20 cellular contexts compared by ENCODE assay signal in the genomic region with DNA sequence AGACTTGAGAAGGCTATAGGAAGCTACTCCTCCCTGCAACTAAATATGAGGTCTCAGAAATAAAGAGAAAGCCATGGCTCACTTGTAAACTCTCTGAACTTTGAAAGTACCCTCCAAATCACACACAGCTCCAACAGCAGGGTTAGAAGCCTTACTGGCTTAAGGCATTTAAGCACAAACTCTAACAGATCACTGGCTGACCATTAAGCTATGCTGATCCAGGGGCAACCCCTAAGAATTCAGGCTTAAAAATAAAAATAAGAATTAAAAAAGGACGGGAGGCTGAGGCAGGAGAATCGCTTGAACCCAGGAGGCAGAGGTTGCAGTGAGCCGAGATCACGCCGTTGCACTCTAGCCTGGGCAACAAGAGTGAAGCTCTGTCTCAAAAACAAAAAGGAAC. TPM values are rescaled to one million over a fixed set of nuclear protein-coding genes. Genes with fewer than 3 reads are reported as not detected.
DNase-seq lines count a peak whose midpoint lies in the region; ATAC-seq, FAIRE-seq and TF ChIP-seq lines count a peak whose summit lies in the region.
"Had no signal": no experiment of that assay in that cellular context is flagged by ENCODE, and none has a peak within 500 bp of the region (broad histone marks: within the 10 kb centered on the region; RNA-seq: fewer than 3 reads in every experiment).

No MANE protein-coding gene starts in this region.

- H3K4me3 Mint-ChIP-seq in activated CD4-positive, alpha-beta T cell treated with anti-CD3 and anti-CD28 coated beads for 36 hours = peak overlapping the region; percentile 49
- H3K4me3 Mint-ChIP-seq: activated CD8-positive, alpha-beta memory T cell treated with anti-CD3 and anti-CD28 coated beads, Interleukin-2, amount 10 ng/mL, durations not matched to agents 7 days and 5 days had no signal

- TF ChIP-seq EP300 in GM12878 (IDR thresholded peaks at IDR 0.05; ENCODE audit: borderline replicate concordance in 1 of 2, control insufficient read depth in 1 of 2, low read depth in 2 of 2, low read length in 2 of 2) (no peak), sigmoid colon (IDR thresholded peaks at IDR 0.05) (no peak)

- CTCF ChIA-PET in activated CD4-positive, alpha-beta T cell treated with anti-CD3 and anti-CD28 coated beads for 36 hours (lab: Charles Lee) = interaction anchor here (0.8 to 4.3 kb wide), 11 partner anchors 11 to 34 kb away, joined by 3 to 39 read pairs (median 7); no protein-coding TSS in a partner anchor
- CTCF ChIA-PET in GM12878 (lab: Yijun Ruan, JAX) = interaction anchor here (0.8 to 3.7 kb wide), 11 partner anchors 9 to 86 kb away, joined by 3 to 23 read pairs (median 6); no protein-coding TSS in a partner anchor

- H3K27me3 Mint-ChIP-seq in activated CD4-positive, alpha-beta T cell treated with anti-CD3 and anti-CD28 coated beads for 36 hours = no peaks in the 10 kb centered on the region
- H3K27me3 Mint-ChIP-seq: activated CD8-positive, alpha-beta memory T cell treated with anti-CD3 and anti-CD28 coated beads, Interleukin-2, amount 10 ng/mL, durations not matched to agents 7 days and 5 days had no signal

- H3K27me3 ChIP-seq in HUES48 (ENCODE audit: control insufficient read depth, insufficient read depth, low read length) (no peaks in the 10 kb centered on the region), GM12878 (replicated peaks in 1 of 2; ENCODE audit: control insufficient read depth in 2 of 2, insufficient read depth in 2 of 2, low read length in 1 of 2) (no peaks in the 10 kb centered on the region), neuron (ENCODE audit: insufficient read depth, low read length) (no peaks in the 10 kb centered on the region), sigmoid colon (no peaks in the 10 kb centered on the region)
- H3K27me3 ChIP-seq: adrenal gland had no signal

- in situ Hi-C loops in GM12878 (cut with MboI) = no loop called here

- H3K4me3 ChIP-seq in HUES48 (ENCODE audit: low read depth, low read length) (no peak overlapping the region), GM12878 (no peak overlapping the region), neuron (ENCODE audit: low read length) (no peak overlapping the region), sigmoid colon (no peak overlapping the region)
- H3K4me3 ChIP-seq: adrenal gland, prostate gland had no signal

- H3K27ac ChIP-seq in HUES48 (ENCODE audit: low read depth, low read length) = peak overlapping the region; percentile 42
- H3K27ac ChIP-seq in GM12878 (ENCODE audit: control insufficient read depth, insufficient read depth) = peak overlapping the region; percentile 23
- no peak overlapping the region for H3K27ac ChIP-seq in sigmoid colon
- H3K27ac ChIP-seq: adrenal gland, prostate gland had no signal

- H3K9ac ChIP-seq in HUES48 (ENCODE audit: low read depth, low read length) (no peak overlapping the region), GM12878 (ENCODE audit: control insufficient read depth, insufficient read depth, low read length) (no peak overlapping the region)

- H3K36me3 Mint-ChIP-seq in activated CD4-positive, alpha-beta T cell treated with anti-CD3 and anti-CD28 coated beads for 36 hours (ENCODE audit: low read depth) = peaks cover 2% of the 10 kb centered on the region

- peaks cover 16% of the 10 kb centered on the region for H3K4me1 ChIP-seq in HUES48 (ENCODE audit: control insufficient read depth, insufficient read depth, low read length)
- H3K4me1 ChIP-seq in GM12878 (ENCODE audit: control insufficient read depth, insufficient read depth, low read length) = peaks cover 53% of the 10 kb centered on the region
- peaks cover 9% of the 10 kb centered on the region for H3K4me1 ChIP-seq in neuron (ENCODE audit: insufficient read depth, low read length)
- H3K4me1 ChIP-seq in sigmoid colon = peaks cover 0 to 4% (median 1%) of the 10 kb centered on the region in 4 donors
- H3K4me1 ChIP-seq: adrenal gland, prostate gland had no signal

- no peak for FAIRE-seq in GM12878 (lab: Jason Lieb, UNC)
- FAIRE-seq: A204.1, islet of Langerhans, TTC549 had no signal

- RAD21 ChIA-PET in GM12878 (lab: Charles Lee; ENCODE audit: unreplicated experiment) = interaction anchor here (0.5 to 3.4 kb wide), 3 partner anchors 14 to 22 kb away, joined by 3 to 30 read pairs (median 3); no protein-coding TSS in a partner anchor

- H3K4me2 ChIP-seq in GM12878 (ENCODE audit: control insufficient read depth, insufficient read depth) = no peak overlapping the region

- peak; percentile 3 for DNase-seq in activated CD4-positive, alpha-beta T cell treated with anti-CD3 and anti-CD28 coated beads for 36 hours
- DNase-seq in activated CD4-positive, alpha-beta T cell treated with anti-CD3 and anti-CD28 coated beads, Interleukin-2, amount 50 U/mL, for 4 hours = no peak
- no peak for DNase-seq in GM12878 (ENCODE audit: low read depth, low spot score)
- DNase-seq in NCI-H2227 (lab: John Stamatoyannopoulos, UW; ENCODE audit: unreplicated experiment) = no peak
- no peak for DNase-seq in sigmoid colon
- DNase-seq: activated CD8-positive, alpha-beta memory T cell treated with anti-CD3 and anti-CD28 coated beads, Interleukin-2, amount 10 ng/mL, durations not matched to agents 7 days and 5 days; glutamatergic neuron; GOT3; NCI-H1092 treated with DMSO at 0.1 percent for 48 hours; NCI-H2227 treated with DMSO at 0.1 percent for 48 hours; SHP77; substantia nigra had no signal

- no TSS peak for BruUV-seq in GM12878 (replicated peaks; lab: Mats Ljungman, UMichigan)

- intact Hi-C loops in activated CD4-positive, alpha-beta T cell treated with anti-CD3 and anti-CD28 coated beads for 36 hours (cut with DNase I, micrococcal nuclease) = loop anchor here in 1 of 2 experiments (10.0 kb wide), 1 partner anchor 1064 kb away; the partner anchor contains the start of genes LTA and TNF
- intact Hi-C loops in GM12878 (cut with micrococcal nuclease; ENCODE audit: unreplicated experiment) (no loop called here), sigmoid colon (cut with DNase I) (no loop called here)

- H3K9me3 Mint-ChIP-seq in activated CD4-positive, alpha-beta T cell treated with anti-CD3 and anti-CD28 coated beads for 36 hours (ENCODE audit: low read depth) = no peaks in the 10 kb centered on the region

- no peaks in the 10 kb centered on the region for H4K20me1 ChIP-seq in GM12878 (ENCODE audit: control insufficient read depth, insufficient read depth)

- TF ChIP-seq RAD21 in GM12878 (IDR thresholded peaks at IDR 0.05; ENCODE audit: insufficient read depth, low read depth, low read length) = no peak

- H3K36me3 ChIP-seq in HUES48 (ENCODE audit: control insufficient read depth, insufficient read depth, low read length) (no peaks in the 10 kb centered on the region), GM12878 (ENCODE audit: control insufficient read depth in 2 of 2, insufficient read depth in 2 of 2, low read length in 1 of 2) (no peaks in the 10 kb centered on the region), neuron (ENCODE audit: insufficient read depth, low read length) (no peaks in the 10 kb centered on the region), sigmoid colon (no peaks in the 10 kb centered on the region)
- H3K36me3 ChIP-seq: adrenal gland, prostate gland had no signal

- H3K9me3 ChIP-seq in HUES48 (ENCODE audit: control insufficient read depth, insufficient read depth, low read length) (no peaks in the 10 kb centered on the region), GM12878 (replicated peaks; ENCODE audit: control insufficient read depth, insufficient read depth, low read length) (no peaks in the 10 kb centered on the region), neuron (ENCODE audit: low read length) (no peaks in the 10 kb centered on the region), sigmoid colon (no peaks in the 10 kb centered on the region)
- H3K9me3 ChIP-seq: adrenal gland, prostate gland had no signal

- TF ChIP-seq POLR2A in GM12878 (IDR thresholded peaks at IDR 0.05; ENCODE audit: low read depth, low read length) = no peak
- no peak for TF ChIP-seq POLR2A in sigmoid colon (IDR thresholded peaks at IDR 0.05)

- peak overlapping the region; percentile 72 for H3K27ac Mint-ChIP-seq in activated CD4-positive, alpha-beta T cell treated with anti-CD3 and anti-CD28 coated beads for 36 hours

- no peaks in the 10 kb centered on the region for H3K79me2 ChIP-seq in GM12878 (ENCODE audit: control insufficient read depth, insufficient read depth, low read length)

- no peak for ATAC-seq in activated CD4-positive, alpha-beta T cell treated with anti-CD3 and anti-CD28 coated beads for 36 hours
- ATAC-seq in GM12878 = no peak
- no peak for ATAC-seq in HG02852 (IDR thresholded peaks at IDR 0.05; ENCODE audit: unreplicated experiment)
- ATAC-seq: activated CD8-positive, alpha-beta memory T cell treated with anti-CD3 and anti-CD28 coated beads, Interleukin-2, amount 10 ng/mL, durations not matched to agents 7 days and 5 days had no signal

- 52% methylated on average over 5 of the region's 5 CpGs for WGBS in GM12878 (ENCODE audit: insufficient coverage, insufficient replicate concordance, low lambda C conversion rate, missing lambda C conversion rate)
- 65 to 86% methylated on average over 5 of the region's 5 CpGs for WGBS in sigmoid colon, 2 donors

- H3K4me1 Mint-ChIP-seq in activated CD4-positive, alpha-beta T cell treated with anti-CD3 and anti-CD28 coated beads for 36 hours = peaks cover 73% of the 10 kb centered on the region

- TF ChIP-seq CTCF in GM12878 (IDR thresholded peaks at IDR 0.05 in 2 of 3, conservative IDR thresholded peaks at IDR 0.05 in 1 of 3; ENCODE audit: control insufficient read depth in 2 of 3, extremely low read depth in 1 of 3, insufficient read depth in 1 of 3, low read depth in 3 of 3, low read length in 3 of 3) (no peak), sigmoid colon (IDR thresholded peaks at IDR 0.05) (no peak)

- POLR2A ChIA-PET in activated CD4-positive, alpha-beta T cell treated with anti-CD3 and anti-CD28 coated beads for 36 hours (lab: Charles Lee) = interaction anchor here (0.7 to 2.1 kb wide), 4 partner anchors 11 to 21 kb away, joined by 3 to 6 read pairs (median 3); no protein-coding TSS in a partner anchor
- POLR2A ChIA-PET in GM12878 (lab: Charles Lee) = interaction anchor here (0.5 to 2.9 kb wide), 7 partner anchors 10 to 60 kb away, joined by 4 to 16 read pairs (median 5); partner anchors contain the start of gene ABCF1

- H2AFZ ChIP-seq in GM12878 (ENCODE audit: control insufficient read depth, low read depth, low read length) (peak overlapping the region; percentile 22), neuron (ENCODE audit: low read depth, low read length) (peak overlapping the region; percentile 9)

- SMC1A ChIA-PET in GM12878 (lab: Charles Lee; ENCODE audit: uncharacterized antibody, unreplicated experiment) = interaction anchor here (0.8 to 5.1 kb wide), 4 partner anchors 10 to 19 kb away, joined by 3 to 71 read pairs (median 10); no protein-coding TSS in a partner anchor

RNA-seq across cellular contexts. Expression of gene HLA-E, which starts 21.8 kb away (rescaled TPM):
- 100 to 1,000 TPM; 451 to 502 TPM for total RNA-seq in activated CD4-positive, alpha-beta T cell treated with anti-CD3 and anti-CD28 coated beads for 36 hours
- total RNA-seq in GM12878 (2013; cell fraction: nucleolus; rRNA removed) = 370 and 377 TPM in 2 replicates
- total RNA-seq in GM12878 (2014; rRNA removed) (483 and 499 TPM in 2 replicates), GM12878 (2014; rRNA removed; fragmentation: Illumina TruSeq; extraction: Trizol) (262 and 265 TPM in 2 replicates), GM12878 (2021) (390 and 409 TPM in 2 replicates), sigmoid colon (100 to 1,000 TPM; 323 to 462 (median 387) TPM)
- polyA plus RNA-seq in GM12878 (2011; ENCODE audit: low read depth) = 300 TPM
- polyA plus RNA-seq in GM12878 (2011; rRNA removed) (259 and 321 TPM in 2 replicates), GM12878 (2014; fragmentation: Illumina TruSeq; extraction: Trizol) (157 and 256 TPM in 2 replicates), GM12878 (2014; fragmentation: Nextera tagmentation; extraction: Ambion mirVana) (10 to 100 TPM; 35.1 to 62.3 TPM), GM12878 (2014; rRNA removed) (480 and 510 TPM in 2 replicates), GM12878 (2016; fragmentation: Nextera tagmentation; extraction: Ambion mirVana) (100 to 1,000 TPM; 251 to 272 TPM), sigmoid colon (100 to 1,000 TPM; 139 to 753 (median 181) TPM)
- 371 and 460 TPM in 2 replicates for polyA plus RNA-seq in GM12878 (2011; cell fraction: cytosol; rRNA removed)
- 254 and 282 TPM in 2 replicates for polyA plus RNA-seq in GM12878 (2011; cell fraction: nucleus; rRNA removed)
- polyA plus RNA-seq in GM12878 (2012) = 497 and 532 TPM in 2 replicates
- 217 and 352 TPM in 2 replicates for polyA minus RNA-seq in GM12878 (2011; rRNA and poly(A)+ RNA removed)
- polyA minus RNA-seq in GM12878 (2011; cell fraction: cytosol; rRNA and poly(A)+ RNA removed) = 109 and 129 TPM in 2 replicates
- polyA minus RNA-seq in GM12878 (2011; cell fraction: nucleus; rRNA and poly(A)+ RNA removed) = 98.8 and 156 TPM in 2 replicates

RNA-seq across cellular contexts. Expression of gene GNL1, which starts 45.1 kb away (rescaled TPM):
- 100 to 1,000 TPM in 1 of 2 experiments, 10 to 100 TPM in 1; 91.3 to 104 TPM for total RNA-seq in activated CD4-positive, alpha-beta T cell treated with anti-CD3 and anti-CD28 coated beads for 36 hours
- 35.1 and 45.9 TPM in 2 replicates for total RNA-seq in GM12878 (2013; cell fraction: nucleolus; rRNA removed)
- 45.4 and 50.2 TPM in 2 replicates for total RNA-seq in GM12878 (2014; rRNA removed)
- 30.6 and 30.7 TPM in 2 replicates for total RNA-seq in GM12878 (2014; rRNA removed; fragmentation: Illumina TruSeq; extraction: Trizol)
- 59.3 and 61.2 TPM in 2 replicates for total RNA-seq in GM12878 (2021)
- 16.8 TPM for polyA plus RNA-seq in GM12878 (2011; ENCODE audit: low read depth)
- 45.1 and 51.4 TPM in 2 replicates for polyA plus RNA-seq in GM12878 (2011; rRNA removed)
- 51.4 and 60.2 TPM in 2 replicates for polyA plus RNA-seq in GM12878 (2011; cell fraction: cytosol; rRNA removed)
- 56.1 and 63.3 TPM in 2 replicates for polyA plus RNA-seq in GM12878 (2011; cell fraction: nucleus; rRNA removed)
- 40.1 and 45.6 TPM in 2 replicates for polyA plus RNA-seq in GM12878 (2012)
- 38.7 and 40.2 TPM in 2 replicates for polyA plus RNA-seq in GM12878 (2014; fragmentation: Illumina TruSeq; extraction: Trizol)
- polyA plus RNA-seq in GM12878 (2014; fragmentation: Nextera tagmentation; extraction: Ambion mirVana) = 1 to 10 TPM in 1 of 2 experiments, under 1 TPM in 1; 0.18 to 1.4 TPM
- polyA plus RNA-seq in GM12878 (2014; rRNA removed) = 40.7 and 45.3 TPM in 2 replicates
- polyA plus RNA-seq in GM12878 (2016; fragmentation: Nextera tagmentation; extraction: Ambion mirVana) = 10 to 100 TPM; 50.6 to 64.5 TPM
- 29.0 and 43.8 TPM in 2 replicates for polyA minus RNA-seq in GM12878 (2011; rRNA and poly(A)+ RNA removed)
- 16.2 and 17.4 TPM in 2 replicates for polyA minus RNA-seq in GM12878 (2011; cell fraction: cytosol; rRNA and poly(A)+ RNA removed)
- polyA minus RNA-seq in GM12878 (2011; cell fraction: nucleus; rRNA and poly(A)+ RNA removed) = 8.5 and 11.2 TPM in 2 replicates
- total RNA-seq in sigmoid colon = 10 to 100 TPM; 31.6 to 36.3 (median 33.7) TPM
- 10 to 100 TPM; 27.7 to 50.6 (median 43.2) TPM for polyA plus RNA-seq in sigmoid colon

RNA-seq across cellular contexts. Expression of gene PRR3, which starts 45.9 kb away (rescaled TPM):
- 10 to 100 TPM; 29.4 to 45.8 TPM for total RNA-seq in activated CD4-positive, alpha-beta T cell treated with anti-CD3 and anti-CD28 coated beads for 36 hours
- total RNA-seq in GM12878 (2013; cell fraction: nucleolus; rRNA removed) = 29.1 and 31.4 TPM in 2 replicates
- total RNA-seq in GM12878 (2014; rRNA removed) = 20.0 and 22.7 TPM in 2 replicates
- total RNA-seq in GM12878 (2014; rRNA removed; fragmentation: Illumina TruSeq; extraction: Trizol) = 18.5 and 19.2 TPM in 2 replicates
- total RNA-seq in GM12878 (2021) = 19.5 and 20.2 TPM in 2 replicates
- 7.4 TPM for polyA plus RNA-seq in GM12878 (2011; ENCODE audit: low read depth)
- 15.7 and 22.9 TPM in 2 replicates for polyA plus RNA-seq in GM12878 (2011; rRNA removed)
- polyA plus RNA-seq in GM12878 (2011; cell fraction: cytosol; rRNA removed) = 23.3 and 27.6 TPM in 2 replicates
- 19.7 and 20.5 TPM in 2 replicates for polyA plus RNA-seq in GM12878 (2011; cell fraction: nucleus; rRNA removed)
- 11.9 and 14.0 TPM in 2 replicates for polyA plus RNA-seq in GM12878 (2012)
- 38.2 and 44.6 TPM in 2 replicates for polyA plus RNA-seq in GM12878 (2014; fragmentation: Illumina TruSeq; extraction: Trizol)
- polyA plus RNA-seq in GM12878 (2014; fragmentation: Nextera tagmentation; extraction: Ambion mirVana) = 10 to 100 TPM; 14.0 to 16.3 TPM
- polyA plus RNA-seq in GM12878 (2014; rRNA removed) = 28.5 and 28.8 TPM in 2 replicates
- polyA plus RNA-seq in GM12878 (2016; fragmentation: Nextera tagmentation; extraction: Ambion mirVana) = 10 to 100 TPM; 18.4 to 20.8 TPM
- polyA minus RNA-seq in GM12878 (2011; rRNA and poly(A)+ RNA removed) = 19.4 and 23.9 TPM in 2 replicates
- polyA minus RNA-seq in GM12878 (2011; cell fraction: cytosol; rRNA and poly(A)+ RNA removed) = 4.7 and 5.3 TPM in 2 replicates
- 7.4 and 13.3 TPM in 2 replicates for polyA minus RNA-seq in GM12878 (2011; cell fraction: nucleus; rRNA and poly(A)+ RNA removed)
- total RNA-seq in sigmoid colon = 10 to 100 TPM in 1 of 4 donors, 1 to 10 TPM in 3; 3.7 to 21.1 (median 4.6) TPM
- polyA plus RNA-seq in sigmoid colon = 1 to 10 TPM; 2.8 to 7.6 (median 3.0) TPM

Comparison
In these comparisons a context has a peak if more than half of its experiments do, and no peak if none do; other contexts are left out.
1. H3K27ac ChIP-seq: peak in HUES48 (single experiment) and GM12878 (single experiment); none in sigmoid colon (0 of 4).